ENCODE assay signal across 16 cellular contexts in genomic region chr1:151884879-151885278, GRCh38. TPM values are rescaled to one million over a fixed set of nuclear protein-coding genes. Genes with fewer than 3 reads are reported as not detected.
DNase-seq lines count a peak whose midpoint lies in the region; ATAC-seq, FAIRE-seq and TF ChIP-seq lines count a peak whose summit lies in the region.
"Not testable (repeated sequence)": the region's sequence is repeated elsewhere in the genome, so short reads cannot be mapped to it uniquely, and the experiment has no call there.
"Had no signal": no experiment of that assay in that cellular context is flagged by ENCODE, and none has a peak within 500 bp of the region (broad histone marks: within the 10 kb centered on the region; RNA-seq: fewer than 3 reads in every experiment).

No MANE protein-coding gene starts in this region.

- H3K36me3 ChIP-seq in PC-3 (ENCODE audit: low read depth, low read length): not testable (repeated sequence)

- intact Hi-C loops in PC-3 (cut with micrococcal nuclease): loop anchor here (5.0 kb wide), 1 partner anchor 62 kb away; no protein-coding TSS in a partner anchor

- not testable (repeated sequence) for FAIRE-seq in A549 (lab: Jason Lieb, UNC)

- peaks cover 16% of the 10 kb centered on the region for H3K4me1 Mint-ChIP-seq in T-helper 17 cell
- H3K4me1 Mint-ChIP-seq in stimulated activated memory B cell treated with anti-CD40 and anti-IgM and Interleukin-4, amounts not matched to agents 10 μg/mL and 1 μg/mL and 100 μg/mL, for 72 hours: not testable (repeated sequence)

- not testable (repeated sequence) for TF ChIP-seq CTCF in A549 (IDR thresholded peaks at IDR 0.05); PC-3 (conservative IDR thresholded peaks at IDR 0.05; ENCODE audit: low read depth, low read length); foreskin keratinocyte (conservative IDR thresholded peaks at IDR 0.05)

- not testable (repeated sequence) for DNase-seq in A549 (ENCODE audit: low read depth in 1 of 2, low spot score in 1 of 2); PC-3; T-helper 17 cell; epithelial cell of prostate (ENCODE audit: low read depth, low spot score); foreskin keratinocyte

- H3K27me3 Mint-ChIP-seq in T-helper 17 cell; stimulated activated memory B cell treated with anti-CD40 and anti-IgM and Interleukin-4, amounts not matched to agents 10 μg/mL and 1 μg/mL and 100 μg/mL, for 72 hours: not testable (repeated sequence)

- TF ChIP-seq EP300 in A549 (IDR thresholded peaks at IDR 0.05): not testable (repeated sequence)

- H3K9me3 Mint-ChIP-seq in stimulated activated memory B cell treated with anti-CD40 and anti-IgM and Interleukin-4, amounts not matched to agents 10 μg/mL and 1 μg/mL and 100 μg/mL, for 72 hours: not testable (repeated sequence)

- not testable (repeated sequence) for H3K9me2 ChIP-seq in PC-3 (replicated peaks; ENCODE audit: low read length)

- not testable (repeated sequence) for H3K4me3 ChIP-seq in A549; PC-3 (ENCODE audit: low read length)

- H3K9ac ChIP-seq in PC-3 (ENCODE audit: low read length): not testable (repeated sequence)

- H3K27me3 ChIP-seq in PC-3 (ENCODE audit: low read length); foreskin keratinocyte: not testable (repeated sequence)

- not testable (repeated sequence) for H3K36me3 Mint-ChIP-seq in T-helper 17 cell (ENCODE audit: low read depth)
- H3K36me3 Mint-ChIP-seq in stimulated activated memory B cell treated with anti-CD40 and anti-IgM and Interleukin-4, amounts not matched to agents 10 μg/mL and 1 μg/mL and 100 μg/mL, for 72 hours: peaks cover 53% of the 10 kb centered on the region

- POLR2A ChIA-PET in A549 (lab: Yijun Ruan, JAX); PC-3 (lab: Charles Lee; ENCODE audit: unreplicated experiment): not testable (repeated sequence)

- H3K79me2 ChIP-seq in PC-3 (ENCODE audit: low read length): not testable (repeated sequence)

- CTCF ChIA-PET in A549 (lab: Yijun Ruan, JAX): interaction anchor here (0.6 to 1.7 kb wide), 3 partner anchors 24 to 129 kb away, joined by 3 to 6 read pairs (median 6); partner anchors contain the start of gene THEM4
- CTCF ChIA-PET in PC-3 (lab: Charles Lee): not testable (repeated sequence)

- not testable (repeated sequence) for H4K20me1 ChIP-seq in PC-3 (ENCODE audit: low read length)

- not testable (repeated sequence) for H3K4me3 Mint-ChIP-seq in T-helper 17 cell; stimulated activated memory B cell treated with anti-CD40 and anti-IgM and Interleukin-4, amounts not matched to agents 10 μg/mL and 1 μg/mL and 100 μg/mL, for 72 hours

- not testable (repeated sequence) for H3K9me3 ChIP-seq in A549; PC-3 (ENCODE audit: low read length); T-helper 17 cell (ENCODE audit: control insufficient read depth, low read length, poor library complexity, severe bottlenecking)

- H2AFZ ChIP-seq in PC-3 (ENCODE audit: low read length): not testable (repeated sequence)

- not testable (repeated sequence) for BruUV-seq in PC-3 (replicated peaks; lab: Mats Ljungman, UMichigan)

- 95% methylated on average over 5 of the region's 5 CpGs for WGBS in A549 (ENCODE audit: missing lambda C conversion rate)

- ATAC-seq in A549; PC-3; T-helper 17 cell; foreskin keratinocyte; stimulated activated memory B cell treated with anti-CD40 and anti-IgM and Interleukin-4, amounts not matched to agents 10 μg/mL and 1 μg/mL and 100 μg/mL, for 72 hours: not testable (repeated sequence)

- H3K4me2 ChIP-seq in A549; PC-3 (ENCODE audit: low read length): not testable (repeated sequence)

- not testable (repeated sequence) for H3K4me1 ChIP-seq in A549
- peaks cover 26% of the 10 kb centered on the region for H3K4me1 ChIP-seq in PC-3 (ENCODE audit: insufficient read depth, low read length)
- H3K4me1 ChIP-seq in foreskin keratinocyte: peaks cover 34% of the 10 kb centered on the region

- not testable (repeated sequence) for TF ChIP-seq RAD21 in A549 (conservative IDR thresholded peaks at IDR 0.05 in 1 of 2, IDR thresholded peaks at IDR 0.05 in 1 of 2)

- H3K27ac Mint-ChIP-seq in T-helper 17 cell: peak overlapping the region; percentile 9
- peak overlapping the region; percentile 46 for H3K27ac Mint-ChIP-seq in stimulated activated memory B cell treated with anti-CD40 and anti-IgM and Interleukin-4, amounts not matched to agents 10 μg/mL and 1 μg/mL and 100 μg/mL, for 72 hours

- not testable (repeated sequence) for H3K27ac ChIP-seq in A549
- H3K27ac ChIP-seq in PC-3 (ENCODE audit: low read length): 0 out of 2 replicates have a peak overlapping the region, but pooled peaks have one; percentile 19
- H3K27ac ChIP-seq in epithelial cell of prostate: peak overlapping the region; percentile 99
- peak overlapping the region; percentile 75 for H3K27ac ChIP-seq in foreskin keratinocyte

- not testable (repeated sequence) for TF ChIP-seq POLR2A in A549 (IDR thresholded peaks at IDR 0.05; ENCODE audit: low read length)

- not testable (repeated sequence) for H3F3A ChIP-seq in PC-3 (ENCODE audit: low read length, unreplicated experiment)

TF ChIP-seq in A549, 52 proteins besides CTCF, POLR2A, EP300 and RAD21:
- TF ChIP-seq ZC3H11A (IDR thresholded peaks at IDR 0.05): 0 out of 2 replicates have a peak, but pooled peaks have one; percentile 7

RNA-seq across cellular contexts. Expression of gene THEM4, which starts 24.4 kb away (rescaled TPM):
- polyA plus RNA-seq in A549 (2011; rRNA removed) (28.1 and 32.3 TPM in 2 replicates), A549 (2017; fragmentation: RNase III; extraction: RNeasy Plus Mini Kit Qiagen cat#74134 plus additional on column Dnase treatment) (16.6 to 19.6 TPM (median 19.0 TPM) in 3 replicates), foreskin keratinocyte (10.5 and 10.7 TPM in 2 replicates)
- polyA plus RNA-seq in A549 (2012; cell fraction: cytosol; rRNA removed): 14.1 and 16.5 TPM in 2 replicates
- polyA plus RNA-seq in A549 (2012; cell fraction: nucleus; rRNA removed): 6.7 and 12.5 TPM in 2 replicates
- polyA minus RNA-seq in A549 (2011; rRNA and poly(A)+ RNA removed): 11.6 and 15.6 TPM in 2 replicates
- total RNA-seq in PC-3 (2014; rRNA removed) (18.1 and 19.6 TPM in 2 replicates), T-helper 17 cell (10 to 100 TPM; 42.2 to 57.3 TPM), foreskin keratinocyte (13.2 and 14.0 TPM in 2 replicates)
- total RNA-seq: G401 had no signal

RNA-seq across cellular contexts. Expression of gene THEM5, which starts 31.4 kb away (rescaled TPM):
- polyA plus RNA-seq in A549 (2011; rRNA removed): not detected in 2 replicates
- polyA plus RNA-seq in A549 (2012; cell fraction: cytosol; rRNA removed): 0.05 TPM in 1 of 2 replicates, not detected in the other
- not detected in 2 replicates for polyA plus RNA-seq in A549 (2012; cell fraction: nucleus; rRNA removed)
- polyA plus RNA-seq in A549 (2017; fragmentation: RNase III; extraction: RNeasy Plus Mini Kit Qiagen cat#74134 plus additional on column Dnase treatment): not detected in 3 replicates
- polyA minus RNA-seq in A549 (2011; rRNA and poly(A)+ RNA removed): not detected in 2 replicates
- not detected in 2 replicates for total RNA-seq in PC-3 (2014; rRNA removed)
- total RNA-seq in T-helper 17 cell: under 1 TPM in 1 of 2 donors, not detected in 1; 0.89 TPM
- not detected in 2 replicates for total RNA-seq in foreskin keratinocyte
- 0.08 TPM in 1 of 2 replicates, not detected in the other for polyA plus RNA-seq in foreskin keratinocyte
- total RNA-seq: A172; A673; CD4-positive, alpha-beta memory T cell; CD4-positive, CD25-positive, alpha-beta regulatory T cell; CD8-positive, alpha-beta memory T cell; Daoy; G401; GM12878 had no signal
- polyA plus RNA-seq: AG04450, CD14-positive monocyte had no signal

RNA-seq across cellular contexts. Expression of gene C2CD4D, which starts 45.3 kb away (rescaled TPM):
- not detected in 2 replicates for polyA plus RNA-seq in A549 (2011; rRNA removed)
- polyA plus RNA-seq in A549 (2012; cell fraction: cytosol; rRNA removed): not detected in 2 replicates
- polyA plus RNA-seq in A549 (2012; cell fraction: nucleus; rRNA removed): not detected in 2 replicates
- not detected in 3 replicates for polyA plus RNA-seq in A549 (2017; fragmentation: RNase III; extraction: RNeasy Plus Mini Kit Qiagen cat#74134 plus additional on column Dnase treatment)
- not detected in 2 replicates for polyA minus RNA-seq in A549 (2011; rRNA and poly(A)+ RNA removed)
- 0.58 and 2.8 TPM in 2 replicates for total RNA-seq in PC-3 (2014; rRNA removed)
- 1 to 10 TPM; 1.9 to 2.3 TPM for total RNA-seq in T-helper 17 cell
- 0.18 TPM in 1 of 2 replicates, not detected in the other for total RNA-seq in foreskin keratinocyte
- 0.14 and 0.19 TPM in 2 replicates for polyA plus RNA-seq in foreskin keratinocyte
- total RNA-seq: A172, A673, Daoy, G401 had no signal
- polyA plus RNA-seq: AG04450, CD14-positive monocyte had no signal

RNA-seq across cellular contexts. Expression of gene RORC, which starts 53.3 kb away (rescaled TPM):
- 0.24 and 0.25 TPM in 2 replicates for polyA plus RNA-seq in A549 (2011; rRNA removed)
- polyA plus RNA-seq in A549 (2012; cell fraction: cytosol; rRNA removed): 0.01 and 0.03 TPM in 2 replicates
- polyA plus RNA-seq in A549 (2012; cell fraction: nucleus; rRNA removed): 0.07 and 0.09 TPM in 2 replicates
- 0.06 TPM in 1 of 3 replicates, not detected in the others for polyA plus RNA-seq in A549 (2017; fragmentation: RNase III; extraction: RNeasy Plus Mini Kit Qiagen cat#74134 plus additional on column Dnase treatment)
- polyA minus RNA-seq in A549 (2011; rRNA and poly(A)+ RNA removed): 0.29 and 0.58 TPM in 2 replicates
- 0.26 TPM in 1 of 2 replicates, not detected in the other for total RNA-seq in PC-3 (2014; rRNA removed)
- 10 to 100 TPM; 38.4 to 42.5 TPM for total RNA-seq in T-helper 17 cell
- total RNA-seq in foreskin keratinocyte: not detected in 2 replicates
- 0.02 TPM in 1 of 2 replicates, not detected in the other for polyA plus RNA-seq in foreskin keratinocyte
- total RNA-seq: A673, Daoy, G401, GM12878 had no signal
- polyA plus RNA-seq: AG04450, CD14-positive monocyte, GM12878 had no signal
